1 cellular context compared by ENCODE assay signal in the genomic region with DNA sequence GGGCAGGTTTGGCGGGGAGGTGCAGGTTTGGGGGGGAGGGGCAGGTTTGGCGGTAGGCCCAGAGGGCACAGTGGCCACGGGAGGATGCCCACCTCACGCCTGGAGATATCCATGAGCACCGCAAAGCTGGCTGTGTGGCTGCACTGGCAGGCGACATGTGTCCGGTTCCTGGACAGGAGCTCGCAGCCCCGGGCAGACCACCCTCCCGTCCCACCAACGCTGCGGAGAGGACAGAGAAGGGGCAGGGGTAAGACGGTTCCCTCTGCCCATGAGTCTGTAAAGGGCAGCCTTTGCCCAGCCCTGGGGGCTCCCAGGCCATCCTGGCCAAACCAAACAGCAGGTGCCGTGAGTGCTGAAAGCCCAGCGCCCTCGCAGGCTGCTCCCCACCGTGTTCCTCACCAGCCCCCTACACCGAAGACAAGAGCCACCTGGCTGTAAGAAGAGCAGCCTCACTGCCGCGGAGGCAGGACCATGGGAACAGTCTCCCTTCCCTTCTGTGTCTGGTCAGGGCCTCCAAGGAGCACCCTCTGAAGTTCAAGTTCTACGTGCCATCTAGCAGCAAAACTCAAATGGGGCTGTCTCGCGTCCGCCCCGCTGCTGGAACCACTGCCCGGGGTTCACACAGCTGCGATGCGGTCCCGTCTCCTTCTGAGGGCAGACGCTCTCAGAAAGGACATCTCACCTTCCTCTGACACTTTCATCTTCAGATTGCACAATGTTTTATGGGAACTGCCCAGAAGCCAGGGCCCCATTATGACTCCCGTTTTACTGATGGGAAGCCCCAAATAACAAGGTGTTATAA.
TF ChIP-seq lines count a peak whose summit lies in the region.

No MANE protein-coding gene starts in this region.

TF ChIP-seq in H1, 55 proteins besides CTCF, POLR2A, EP300 and RAD21:
- TF ChIP-seq RXRA (IDR thresholded peaks at IDR 0.05; ENCODE audit: insufficient read depth, low read depth, low read length) (no peak), TAF1 (IDR thresholded peaks at IDR 0.05; ENCODE audit: low read depth, low read length) (no peak), JUN (IDR thresholded peaks at IDR 0.05; ENCODE audit: low read depth, low read length) (no peak), SP4 (IDR thresholded peaks at IDR 0.05; ENCODE audit: low read length) (no peak), POLR2AphosphoS5 (IDR thresholded peaks at IDR 0.05; ENCODE audit: low read depth, low read length) (no peak), BRCA1 (IDR thresholded peaks at IDR 0.05; ENCODE audit: low read depth, low read length) (no peak), SRF (IDR thresholded peaks at IDR 0.05; ENCODE audit: low read depth, low read length) (no peak), CEBPB (IDR thresholded peaks at IDR 0.05; ENCODE audit: low read depth, low read length) (no peak), YY1 (IDR thresholded peaks at IDR 0.05; ENCODE audit: low read depth, low read length) (no peak), ASH2L (IDR thresholded peaks at IDR 0.05; ENCODE audit: low read length) (no peak), CBX8 (IDR thresholded peaks at IDR 0.05; ENCODE audit: borderline replicate concordance, low read depth, low read length) (no peak), KDM5A (IDR thresholded peaks at IDR 0.05; ENCODE audit: low read length) (no peak), TBP (IDR thresholded peaks at IDR 0.05; ENCODE audit: low read depth, low read length) (no peak), MAFK (IDR thresholded peaks at IDR 0.05; ENCODE audit: low read depth, low read length) (no peak)
- TF ChIP-seq, protein P1, sequence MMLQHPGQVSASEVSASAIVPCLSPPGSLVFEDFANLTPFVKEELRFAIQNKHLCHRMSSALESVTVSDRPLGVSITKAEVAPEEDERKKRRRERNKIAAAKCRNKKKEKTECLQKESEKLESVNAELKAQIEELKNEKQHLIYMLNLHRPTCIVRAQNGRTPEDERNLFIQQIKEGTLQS (IDR thresholded peaks at IDR 0.05; ENCODE audit: insufficient read depth, low read depth, low read length), result no peak
TF ChIP-seq in H1: peak in this region for 0.
